ENCODE assay signal across 16 cellular contexts in genomic region chr1:40787733-40788560, GRCh38. TPM values are rescaled to one million over a fixed set of nuclear protein-coding genes. Genes with fewer than 3 reads are reported as not detected.
"Had no signal": no experiment of that assay in that cellular context is flagged by ENCODE, and none has a peak within 500 bp of the region (broad histone marks: within the 10 kb centered on the region; RNA-seq: fewer than 3 reads in every experiment).

No MANE protein-coding gene starts in this region.

- H3K27me3 ChIP-seq: pancreas had no signal

- H3K4me3 ChIP-seq: cardiac muscle cell, hepatocyte, lung, pancreas had no signal

- H3K9me3 ChIP-seq: pancreas had no signal

- H3K27ac Mint-ChIP-seq: activated naive CD8-positive, alpha-beta T cell; activated T-cell treated with anti-CD3 and anti-CD28 coated beads, Interleukin-2, amount 50 U/mL, for 72 hours; type B pancreatic cell had no signal

- H3K9me3 Mint-ChIP-seq: activated T-cell treated with anti-CD3 and anti-CD28 coated beads, Interleukin-2, amount 50 U/mL, for 72 hours; type B pancreatic cell had no signal

- H3K36me3 Mint-ChIP-seq: activated naive CD8-positive, alpha-beta T cell; type B pancreatic cell had no signal

- H3K36me3 ChIP-seq: cardiac muscle cell, pancreas had no signal

- H3K27ac ChIP-seq: cardiac muscle cell, hepatocyte, pancreas had no signal

- H3K4me1 ChIP-seq: pancreas had no signal

- H3K4me3 Mint-ChIP-seq: activated naive CD8-positive, alpha-beta T cell; activated T-cell treated with anti-CD3 and anti-CD28 coated beads, Interleukin-2, amount 50 U/mL, for 72 hours; type B pancreatic cell had no signal

- DNase-seq: activated effector memory CD4-positive, alpha-beta T cell treated with anti-CD3 and anti-CD28 coated beads, Interleukin-2, amount 50 U/mL, for 16 hours; activated T-cell treated with anti-CD3 and anti-CD28 coated beads, Interleukin-2, amount 50 U/mL, for 72 hours; dermis blood vessel endothelial cell; effector memory CD4-positive, alpha-beta T cell; foreskin fibroblast; left cardiac atrium; midbrain; stimulated activated CD4-positive, alpha-beta T cell treated with anti-CD3 and anti-CD28 coated beads, Interleukin-12 subunit alpha, Interleukin-12 subunit beta, amount 100 ng/mL, for 4 hours; stimulated activated CD4-positive, alpha-beta T cell treated with anti-CD3 and anti-CD28 coated beads, Interleukin-2, amount 100 ng/mL, for 24 hours; stimulated activated naive CD4-positive, alpha-beta T cell treated with Interleukin-2 at 50 U/mL for 16 hours had no signal

RNA-seq across cellular contexts. Expression of gene KCNQ4, which starts 4.4 kb away (rescaled TPM):
- total RNA-seq: dermis blood vessel endothelial cell, hepatocyte had no signal
- polyA plus RNA-seq: hepatocyte had no signal
